Comparison of ENCODE assay signal across 24 cellular contexts in genomic region chr5:138389332-138389731, GRCh38. TPM values are rescaled to one million over a fixed set of nuclear protein-coding genes. Genes with fewer than 3 reads are reported as not detected.
"Had no signal": no experiment of that assay in that cellular context is flagged by ENCODE, and none has a peak within 500 bp of the region (broad histone marks: within the 10 kb centered on the region; RNA-seq: fewer than 3 reads in every experiment).

No MANE protein-coding gene starts in this region.

- DNase-seq: activated CD4-positive, alpha-beta T cell treated with anti-CD3 and anti-CD28 coated beads for 4 hours; activated CD4-positive, alpha-beta T cell treated with anti-CD3 and anti-CD28 coated beads, Interleukin-2, amount 50 U/mL, for 4 hours; activated effector memory CD4-positive, alpha-beta T cell treated with Interleukin-2 at 50 U/mL for 16 hours; activated naive CD4-positive, alpha-beta T cell treated with Interleukin-2 at 50 U/mL for 16 hours; adrenal gland; caudate nucleus; cortex of kidney; foreskin keratinocyte; kidney glomerular epithelial cell; stimulated activated CD4-positive, alpha-beta T cell treated with anti-CD3 and anti-CD28 coated beads, Interleukin-15, amount 100 ng/mL, for 24 hours; stimulated activated CD4-positive, alpha-beta T cell treated with anti-CD3 and anti-CD28 coated beads, Interleukin-2, amount 100 ng/mL, for 24 hours; stimulated activated naive CD4-positive, alpha-beta T cell; tibial artery; upper lobe of right lung had no signal

- H3K27ac ChIP-seq: adrenal gland, ascending aorta, foreskin keratinocyte, suprapubic skin, tibial artery, upper lobe of right lung, VCaP had no signal

- H3K27me3 Mint-ChIP-seq: activated naive CD8-positive, alpha-beta T cell had no signal

- H3K4me3 ChIP-seq: adrenal gland, ascending aorta, lung, suprapubic skin, tibial artery, upper lobe of right lung had no signal

- H3K9me3 Mint-ChIP-seq: brain, nephron had no signal

- FAIRE-seq: endothelial cell of umbilical vein had no signal

- H3K27me3 ChIP-seq: adrenal gland, ascending aorta, foreskin keratinocyte, suprapubic skin, tibial artery, upper lobe of right lung had no signal

- ATAC-seq: foreskin keratinocyte, upper lobe of right lung had no signal

- H3K4me3 Mint-ChIP-seq: activated naive CD8-positive, alpha-beta T cell; brain; nephron had no signal

- H3K4me1 ChIP-seq: adrenal gland, ascending aorta, foreskin keratinocyte, suprapubic skin, upper lobe of right lung had no signal

- H3K9me3 ChIP-seq: adrenal gland, ascending aorta, suprapubic skin, tibial artery, upper lobe of right lung had no signal

- H3K27ac Mint-ChIP-seq: activated naive CD8-positive, alpha-beta T cell had no signal

RNA-seq across cellular contexts. Expression of gene REEP2, which starts 49.5 kb away (rescaled TPM):
- total RNA-seq: left lobe of liver had no signal

RNA-seq across cellular contexts. Expression of gene CDC25C, which starts 57.7 kb away (rescaled TPM):
- total RNA-seq: ascending aorta, left lobe of liver, posterior vena cava had no signal
